ENCODE assay signal across 22 cellular contexts in the genomic region with DNA sequence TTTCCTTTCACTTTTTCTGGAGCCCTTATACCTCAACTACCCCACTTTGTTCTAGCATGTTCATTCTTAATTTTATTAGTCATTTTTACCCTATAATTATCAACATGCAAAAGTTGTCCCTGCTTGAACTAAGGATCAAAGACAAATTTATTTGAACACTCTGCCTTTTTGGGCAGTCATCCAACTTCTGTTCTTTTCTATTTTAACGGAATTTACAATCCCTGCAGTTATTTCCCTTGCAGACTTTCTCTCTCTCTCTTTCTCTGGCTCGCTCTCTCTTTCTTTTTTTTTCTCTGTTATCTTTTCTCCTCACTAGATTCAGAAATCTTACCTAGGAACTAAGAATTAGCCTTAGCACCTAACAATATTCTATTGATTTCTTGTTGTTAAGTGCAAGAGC.
"Had no signal": no experiment of that assay in that cellular context is flagged by ENCODE, and none has a peak within 500 bp of the region (broad histone marks: within the 10 kb centered on the region; RNA-seq: fewer than 3 reads in every experiment).

No MANE protein-coding gene starts in this region.

- H3K4me3 Mint-ChIP-seq: activated CD4-positive, alpha-beta T cell treated with anti-CD3 and anti-CD28 coated beads, Interleukin-2, amount 10 ng/mL, durations not matched to agents 24 days and 14 days; activated CD8-positive, alpha-beta T cell treated with anti-CD3 and anti-CD28 coated beads, Interleukin-2, amount 10 ng/mL, durations not matched to agents 7 days and 5 days; activated T-cell treated with anti-CD3 and anti-CD28 coated beads, Interleukin-2, amount 50 U/mL, for 72 hours; central memory CD8-positive, alpha-beta T cell; naive thymus-derived CD8-positive, alpha-beta T cell; stimulated activated naive B cell treated with anti-CD40 and anti-IgM and Interleukin-4, amounts not matched to agents 10 μg/mL and 1 μg/mL and 100 μg/mL, for 72 hours; T-helper 2 cell treated with Interferon-gamma antibody and Interleukin-4, amounts not matched to agents 5 μg/mL and 100 μg/mL, for 36 hours had no signal

- H3K27me3 Mint-ChIP-seq: activated CD4-positive, alpha-beta T cell treated with anti-CD3 and anti-CD28 coated beads, Interleukin-2, amount 10 ng/mL, durations not matched to agents 24 days and 14 days; central memory CD8-positive, alpha-beta T cell; naive thymus-derived CD8-positive, alpha-beta T cell; stimulated activated naive B cell treated with anti-CD40 and anti-IgM and Interleukin-4, amounts not matched to agents 10 μg/mL and 1 μg/mL and 100 μg/mL, for 72 hours had no signal

- H3K9me3 Mint-ChIP-seq: activated CD4-positive, alpha-beta T cell treated with anti-CD3 and anti-CD28 coated beads, Interleukin-2, amount 10 ng/mL, durations not matched to agents 24 days and 14 days; T-helper 2 cell treated with Interferon-gamma antibody and Interleukin-4, amounts not matched to agents 5 μg/mL and 100 μg/mL, for 36 hours had no signal

- H3K27ac Mint-ChIP-seq: activated CD4-positive, alpha-beta T cell treated with anti-CD3 and anti-CD28 coated beads, Interleukin-2, amount 10 ng/mL, durations not matched to agents 24 days and 14 days; activated CD8-positive, alpha-beta T cell treated with anti-CD3 and anti-CD28 coated beads, Interleukin-2, amount 10 ng/mL, durations not matched to agents 7 days and 5 days; activated naive CD4-positive, alpha-beta T cell treated with anti-CD3 and anti-CD28 coated beads, Interleukin-2, amount 50 U/mL, for 72 hours; activated T-cell treated with anti-CD3 and anti-CD28 coated beads, Interleukin-2, amount 50 U/mL, for 72 hours; naive thymus-derived CD8-positive, alpha-beta T cell; stimulated activated naive B cell treated with anti-CD40 and anti-IgM and Interleukin-4, amounts not matched to agents 10 μg/mL and 1 μg/mL and 100 μg/mL, for 72 hours; T-helper 2 cell treated with Interferon-gamma antibody and Interleukin-4, amounts not matched to agents 5 μg/mL and 100 μg/mL, for 36 hours had no signal

- H3K36me3 Mint-ChIP-seq: activated naive CD4-positive, alpha-beta T cell treated with anti-CD3 and anti-CD28 coated beads, Interleukin-2, amount 50 U/mL, for 72 hours; naive thymus-derived CD8-positive, alpha-beta T cell; stimulated activated naive B cell treated with anti-CD40 and anti-IgM and Interleukin-4, amounts not matched to agents 10 μg/mL and 1 μg/mL and 100 μg/mL, for 72 hours had no signal

- H3K4me1 Mint-ChIP-seq: activated CD4-positive, alpha-beta T cell treated with anti-CD3 and anti-CD28 coated beads, Interleukin-2, amount 10 ng/mL, durations not matched to agents 24 days and 14 days; central memory CD8-positive, alpha-beta T cell; naive thymus-derived CD8-positive, alpha-beta T cell; stimulated activated naive B cell treated with anti-CD40 and anti-IgM and Interleukin-4, amounts not matched to agents 10 μg/mL and 1 μg/mL and 100 μg/mL, for 72 hours had no signal

- DNase-seq: activated CD4-positive, alpha-beta T cell treated with anti-CD3 and anti-CD28 coated beads, Interleukin-2, amount 10 ng/mL, durations not matched to agents 24 days and 14 days; activated CD4-positive, CD25-positive, alpha-beta regulatory T cell; activated CD8-positive, alpha-beta memory T cell treated with anti-CD3 and anti-CD28 coated beads, Interleukin-2, amount 50 U/mL, for 48 hours; activated CD8-positive, alpha-beta T cell treated with anti-CD3 and anti-CD28 coated beads, Interleukin-2, amount 10 ng/mL, durations not matched to agents 7 days and 5 days; activated gamma-delta T cell; activated T-cell treated with anti-CD3 and anti-CD28 coated beads, Interleukin-2, amount 50 U/mL, for 72 hours; amniotic stem cell; body of pancreas; cortex of kidney; effector CD8-positive, alpha-beta T cell; gastrocnemius medialis; heart right ventricle; islet precursor cell; naive thymus-derived CD8-positive, alpha-beta T cell; posterior cingulate gyrus; stimulated activated CD4-positive, alpha-beta T cell treated with anti-CD3 and anti-CD28 coated beads, Interleukin-15, amount 100 ng/mL, for 24 hours; stimulated activated CD4-positive, alpha-beta T cell treated with anti-CD3 and anti-CD28 coated beads, Interleukin-4, amount 100 ng/mL, for 1 hour; stimulated activated naive B cell treated with anti-CD40 and anti-IgM and Interleukin-4, amounts not matched to agents 10 μg/mL and 1 μg/mL and 100 μg/mL, for 72 hours; tibial artery had no signal
